ENCODE assay signal across 17 cellular contexts in the genomic region with DNA sequence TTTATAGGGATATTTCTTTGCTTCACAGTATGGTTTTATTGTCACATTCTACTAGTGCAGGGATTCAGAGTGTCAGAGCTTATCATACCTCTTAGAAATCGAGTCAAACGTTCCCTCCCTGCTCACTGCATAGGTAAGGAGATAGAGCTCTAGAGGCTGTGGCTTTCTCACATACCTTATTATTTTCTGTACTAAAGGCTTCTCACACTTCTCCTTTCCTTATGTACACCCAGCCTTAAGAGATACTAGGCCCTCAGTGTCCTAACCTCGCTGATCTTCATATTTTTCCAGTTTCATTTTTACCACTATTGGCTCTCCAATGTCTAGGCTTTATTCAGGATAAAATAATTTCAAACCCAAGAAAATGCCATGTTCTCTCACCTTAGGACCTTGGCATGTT.
"Had no signal": no experiment of that assay in that cellular context is flagged by ENCODE, and none has a peak within 500 bp of the region (broad histone marks: within the 10 kb centered on the region; RNA-seq: fewer than 3 reads in every experiment).

No MANE protein-coding gene starts in this region.

- H3K9me3 ChIP-seq: gastrocnemius medialis, heart left ventricle, mucosa of descending colon, pancreas, suprapubic skin had no signal

- H3K27ac Mint-ChIP-seq: activated CD4-positive, alpha-beta memory T cell treated with anti-CD3 and anti-CD28 coated beads for 36 hours; activated CD4-positive, alpha-beta T cell treated with anti-CD3 and anti-CD28 coated beads for 36 hours; naive thymus-derived CD4-positive, alpha-beta T cell; stimulated activated naive CD8-positive, alpha-beta T cell treated with anti-CD3 and anti-CD28 coated beads, Interleukin-15, Interleukin-2, amounts not matched to agents 100 ng/mL and 50 ng/mL, for 24 hours; type B pancreatic cell had no signal

- H3K4me1 ChIP-seq: gastrocnemius medialis, pancreas, suprapubic skin had no signal

- H3K27ac ChIP-seq: epithelial cell of prostate, gastrocnemius medialis, heart left ventricle, pancreas, suprapubic skin had no signal

- ATAC-seq: activated CD4-positive, alpha-beta T cell treated with anti-CD3 and anti-CD28 coated beads for 36 hours; activated T-cell treated with anti-CD3 and anti-CD28 coated beads, Interleukin-2, amount 50 U/mL, for 4 hours; gastrocnemius medialis; heart left ventricle; left cardiac atrium; mucosa of descending colon; naive thymus-derived CD4-positive, alpha-beta T cell; pancreas; sciatic nerve had no signal

- H3K36me3 ChIP-seq: gastrocnemius medialis, heart left ventricle, pancreas, suprapubic skin had no signal

- H3K27me3 Mint-ChIP-seq: activated CD4-positive, alpha-beta memory T cell treated with anti-CD3 and anti-CD28 coated beads for 36 hours; activated CD4-positive, alpha-beta T cell treated with anti-CD3 and anti-CD28 coated beads for 36 hours; stimulated activated naive CD8-positive, alpha-beta T cell treated with anti-CD3 and anti-CD28 coated beads, Interleukin-15, Interleukin-2, amounts not matched to agents 100 ng/mL and 50 ng/mL, for 24 hours; type B pancreatic cell had no signal

- H3K4me1 Mint-ChIP-seq: activated CD4-positive, alpha-beta T cell treated with anti-CD3 and anti-CD28 coated beads for 36 hours had no signal

- DNase-seq: activated CD4-positive, alpha-beta memory T cell treated with anti-CD3 and anti-CD28 coated beads for 36 hours; activated CD4-positive, alpha-beta T cell treated with anti-CD3 and anti-CD28 coated beads for 36 hours; activated effector memory CD4-positive, alpha-beta T cell treated with Interleukin-2 at 50 U/mL for 16 hours; activated naive CD4-positive, alpha-beta T cell treated with anti-CD3 and anti-CD28 coated beads, Interleukin-2, amount 50 U/mL, for 16 hours; activated T-cell treated with anti-CD3 and anti-CD28 coated beads, Interleukin-2, amount 50 U/mL, for 4 hours; gastrocnemius medialis; heart left ventricle; left cardiac atrium; mucosa of descending colon; naive thymus-derived CD4-positive, alpha-beta T cell; pancreas had no signal

- H3K9me3 Mint-ChIP-seq: activated CD4-positive, alpha-beta memory T cell treated with anti-CD3 and anti-CD28 coated beads for 36 hours; activated T-cell treated with anti-CD3 and anti-CD28 coated beads, Interleukin-2, amount 50 U/mL, for 4 hours; stimulated activated naive CD8-positive, alpha-beta T cell treated with anti-CD3 and anti-CD28 coated beads, Interleukin-15, Interleukin-2, amounts not matched to agents 100 ng/mL and 50 ng/mL, for 24 hours; type B pancreatic cell had no signal

- H3K36me3 Mint-ChIP-seq: activated CD4-positive, alpha-beta memory T cell treated with anti-CD3 and anti-CD28 coated beads for 36 hours; naive thymus-derived CD4-positive, alpha-beta T cell; type B pancreatic cell had no signal

- H3K27me3 ChIP-seq: gastrocnemius medialis, heart left ventricle, pancreas, suprapubic skin had no signal

- H3K4me3 Mint-ChIP-seq: activated CD4-positive, alpha-beta memory T cell treated with anti-CD3 and anti-CD28 coated beads for 36 hours; activated CD4-positive, alpha-beta T cell treated with anti-CD3 and anti-CD28 coated beads for 36 hours; activated T-cell treated with anti-CD3 and anti-CD28 coated beads, Interleukin-2, amount 50 U/mL, for 4 hours; naive thymus-derived CD4-positive, alpha-beta T cell; stimulated activated naive CD8-positive, alpha-beta T cell treated with anti-CD3 and anti-CD28 coated beads, Interleukin-15, Interleukin-2, amounts not matched to agents 100 ng/mL and 50 ng/mL, for 24 hours; type B pancreatic cell had no signal

- H3K4me3 ChIP-seq: gastrocnemius medialis, heart left ventricle, lung, mucosa of descending colon, pancreas, suprapubic skin had no signal
